13 cellular contexts compared by ENCODE assay signal in the genomic region with DNA sequence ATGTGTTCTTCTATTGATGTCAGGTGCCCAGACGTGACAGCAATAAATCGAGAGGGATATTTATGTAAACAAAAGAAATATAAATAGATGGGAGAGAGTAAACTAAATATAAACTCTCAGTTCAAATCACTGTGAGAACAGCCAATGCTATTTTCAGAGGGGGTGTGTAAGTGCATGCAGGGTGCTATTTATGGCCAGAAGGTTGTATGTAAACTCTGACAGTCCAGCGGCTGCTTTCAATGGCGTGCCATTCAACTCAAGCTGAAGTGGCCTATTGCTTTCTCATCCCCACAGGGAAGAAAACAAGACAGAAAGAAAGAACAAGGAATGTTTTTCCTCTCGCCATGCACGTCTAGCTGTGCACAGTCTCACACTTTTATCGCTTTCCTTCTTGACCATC.
"Had no signal": no experiment of that assay in that cellular context is flagged by ENCODE, and none has a peak within 500 bp of the region (broad histone marks: within the 10 kb centered on the region; RNA-seq: fewer than 3 reads in every experiment).

No MANE protein-coding gene starts in this region.

- H3K27ac ChIP-seq: sigmoid colon, thyroid gland, vagina had no signal

- H3K4me3 Mint-ChIP-seq: activated naive CD4-positive, alpha-beta T cell treated with anti-CD3 and anti-CD28 coated beads for 36 hours; activated T-helper 17 cell treated with anti-CD3 and anti-CD28 coated beads, Interleukin-2, amount 50 U/mL, for 72 hours; neural crest cell; stimulated activated memory B cell treated with anti-CD40 and anti-IgM and Interleukin-4, amounts not matched to agents 10 μg/mL and 1 μg/mL and 100 μg/mL, for 72 hours; T-helper 2 cell treated with Interferon-gamma antibody and Interleukin-4, amounts not matched to agents 5 μg/mL and 100 μg/mL, for 36 hours had no signal

- ATAC-seq: activated CD4-positive, CD25-positive, alpha-beta regulatory T cell treated with anti-CD3 and anti-CD28 coated beads, Interleukin-2, amount 50 U/mL, for 24 hours; activated T-helper 17 cell treated with anti-CD3 and anti-CD28 coated beads, Interleukin-2, amount 50 U/mL, for 72 hours; stimulated activated memory B cell treated with anti-CD40 and anti-IgM and Interleukin-4, amounts not matched to agents 10 μg/mL and 1 μg/mL and 100 μg/mL, for 72 hours had no signal

- H3K9me3 ChIP-seq: sigmoid colon, thyroid gland, vagina had no signal

- H3K9me3 Mint-ChIP-seq: activated naive CD4-positive, alpha-beta T cell treated with anti-CD3 and anti-CD28 coated beads for 36 hours; neural crest cell; stimulated activated memory B cell treated with anti-CD40 and anti-IgM and Interleukin-4, amounts not matched to agents 10 μg/mL and 1 μg/mL and 100 μg/mL, for 72 hours; T-helper 2 cell treated with Interferon-gamma antibody and Interleukin-4, amounts not matched to agents 5 μg/mL and 100 μg/mL, for 36 hours had no signal

- H3K36me3 Mint-ChIP-seq: stimulated activated memory B cell treated with anti-CD40 and anti-IgM and Interleukin-4, amounts not matched to agents 10 μg/mL and 1 μg/mL and 100 μg/mL, for 72 hours had no signal

- H3K27ac Mint-ChIP-seq: activated naive CD4-positive, alpha-beta T cell treated with anti-CD3 and anti-CD28 coated beads for 36 hours; activated T-helper 17 cell treated with anti-CD3 and anti-CD28 coated beads, Interleukin-2, amount 50 U/mL, for 72 hours; stimulated activated memory B cell treated with anti-CD40 and anti-IgM and Interleukin-4, amounts not matched to agents 10 μg/mL and 1 μg/mL and 100 μg/mL, for 72 hours; T-helper 2 cell treated with Interferon-gamma antibody and Interleukin-4, amounts not matched to agents 5 μg/mL and 100 μg/mL, for 36 hours had no signal

- H3K27me3 ChIP-seq: thyroid gland, vagina had no signal

- H3K4me3 ChIP-seq: sigmoid colon, thyroid gland, vagina had no signal

- H3K36me3 ChIP-seq: sigmoid colon, thyroid gland, vagina had no signal

- DNase-seq: activated naive CD4-positive, alpha-beta T cell treated with anti-CD3 and anti-CD28 coated beads for 36 hours; activated T-cell treated with anti-CD3 and anti-CD28 coated beads for 4 hours; erythroblast; hypothalamus; kidney; sigmoid colon; thyroid gland had no signal

- H3K4me1 Mint-ChIP-seq: activated T-helper 17 cell treated with anti-CD3 and anti-CD28 coated beads, Interleukin-2, amount 50 U/mL, for 72 hours; stimulated activated memory B cell treated with anti-CD40 and anti-IgM and Interleukin-4, amounts not matched to agents 10 μg/mL and 1 μg/mL and 100 μg/mL, for 72 hours had no signal

- H3K4me1 ChIP-seq: sigmoid colon, thyroid gland had no signal
